In the genomic region with DNA sequence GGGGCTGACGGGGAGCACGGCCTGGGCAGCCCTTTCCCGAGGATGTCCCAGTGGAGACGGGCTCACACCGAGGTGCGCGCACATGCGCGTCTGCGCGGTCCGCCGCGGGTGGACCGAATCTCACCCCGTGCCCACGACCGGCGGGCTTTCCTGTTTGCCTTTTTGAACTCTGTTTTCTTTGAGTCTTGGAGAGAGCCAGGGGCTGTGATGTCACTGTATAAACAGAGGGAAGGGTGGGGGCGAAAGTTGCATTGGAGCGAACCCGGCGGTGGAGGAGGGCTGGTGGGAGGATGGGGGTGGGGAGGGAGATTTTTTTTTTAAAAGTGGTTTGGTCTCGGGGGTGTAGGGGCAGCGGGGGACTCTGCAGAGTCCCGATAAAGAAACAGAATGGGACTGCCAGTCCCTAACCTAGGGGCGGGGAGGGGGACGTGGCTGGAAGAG, we compare ENCODE assay signal across 8 cellular contexts.
DNase-seq lines count a peak whose midpoint lies in the region; ATAC-seq, FAIRE-seq and TF ChIP-seq lines count a peak whose summit lies in the region.

No MANE protein-coding gene starts in this region.

- no peak overlapping the region for H3K4ac ChIP-seq in neuronal stem cell (ENCODE audit: low read length)

- WGBS in gastroesophageal sphincter (ENCODE audit: low coverage in 1 of 2), 2 donors = 1 to 2% methylated on average over 22 to 23 of the region's 28 CpGs
- WGBS in neuronal stem cell (ENCODE audit: extremely low coverage in 2 of 2, insufficient read length in 2 of 2, insufficient replicate concordance in 1 of 2), 2 donors = no CpG with 5 or more reads among the region's 28 CpGs

- H3K4me3 ChIP-seq in gastroesophageal sphincter = peak overlapping the region; percentile 55 to 65
- peak overlapping the region in 1 of 2 donors; percentile 75 for H3K4me3 ChIP-seq in neuronal stem cell (ENCODE audit: low read length in 2 of 2)

- FAIRE-seq in RCC 7860 (lab: Jason Lieb, UNC) = no peak

- H2BK120ac ChIP-seq in neuronal stem cell (ENCODE audit: low read depth, low read length) = no peak overlapping the region

- H3K14ac ChIP-seq in neuronal stem cell (ENCODE audit: low read length) = no peak overlapping the region

- H3K9me3 ChIP-seq in gastroesophageal sphincter (no peaks in the 10 kb centered on the region), neuronal stem cell (replicated peaks in 1 of 2; ENCODE audit: control insufficient read depth in 2 of 2, insufficient read depth in 1 of 2, low read depth in 1 of 2, low read length in 2 of 2) (no peaks in the 10 kb centered on the region)

- H3K79me1 ChIP-seq in neuronal stem cell (ENCODE audit: low read depth, low read length) = no peaks in the 10 kb centered on the region

- no peak overlapping the region for H4K8ac ChIP-seq in neuronal stem cell (ENCODE audit: low read depth, low read length)

- peak overlapping the region; percentile 91 for H3K4me2 ChIP-seq in neuronal stem cell (ENCODE audit: insufficient read depth, low read length, poor library complexity, severe bottlenecking)

- H2BK12ac ChIP-seq in neuronal stem cell (ENCODE audit: low read length) = no peak overlapping the region

- H2BK15ac ChIP-seq in neuronal stem cell (ENCODE audit: low read length) = no peak overlapping the region

- ATAC-seq in gastroesophageal sphincter (peak; percentile 59), GM18868 (IDR thresholded peaks at IDR 0.05; ENCODE audit: unreplicated experiment) (no peak), GM18873 (IDR thresholded peaks at IDR 0.05; ENCODE audit: low FRiP score, unreplicated experiment) (no peak)

- H3K27ac ChIP-seq in gastroesophageal sphincter = peak overlapping the region; percentile 65 to 91 (median 86)
- H3K27ac ChIP-seq in neuronal stem cell (replicated peaks; ENCODE audit: low read length) = no peak overlapping the region

- TF ChIP-seq POLR2A in gastroesophageal sphincter (IDR thresholded peaks at IDR 0.05) = no peak

- no peak for TF ChIP-seq CTCF in gastroesophageal sphincter (IDR thresholded peaks at IDR 0.05)

- no peak overlapping the region for H2BK5ac ChIP-seq in neuronal stem cell (ENCODE audit: low read length)

- H3K9ac ChIP-seq in neuronal stem cell (ENCODE audit: low read depth, low read length, poor library complexity) = no peak overlapping the region

- peak overlapping the region; percentile 87 for H3K18ac ChIP-seq in neuronal stem cell (ENCODE audit: low read length)

- TF ChIP-seq EP300 in gastroesophageal sphincter (IDR thresholded peaks at IDR 0.05) = no peak

- peak overlapping the region; percentile 95 for H2AFZ ChIP-seq in neuronal stem cell (ENCODE audit: low read length)

- H3K36me3 ChIP-seq in gastroesophageal sphincter (no peaks in the 10 kb centered on the region), neuronal stem cell (replicated peaks in 1 of 2; ENCODE audit: control insufficient read depth in 2 of 2, insufficient read depth in 2 of 2, low read length in 2 of 2) (no peaks in the 10 kb centered on the region)

- H4K91ac ChIP-seq in neuronal stem cell (ENCODE audit: low read depth, low read length, poor library complexity) = no peak overlapping the region

- peak overlapping the region; percentile 17 for H3K23ac ChIP-seq in neuronal stem cell (ENCODE audit: low read depth, low read length, poor library complexity)

- peaks cover 2 to 41% (median 3%) of the 10 kb centered on the region in 3 donors for H3K4me1 ChIP-seq in gastroesophageal sphincter
- peaks cover 4 to 5% of the 10 kb centered on the region in 2 donors for H3K4me1 ChIP-seq in neuronal stem cell (ENCODE audit: control insufficient read depth in 2 of 2, insufficient read depth in 1 of 2, low read depth in 1 of 2, low read length in 2 of 2)

- H3K27me3 ChIP-seq in gastroesophageal sphincter = no peaks in the 10 kb centered on the region
- peaks cover 2 to 51% (median 20%) of the 10 kb centered on the region in 3 experiments for H3K27me3 ChIP-seq in neuronal stem cell (ENCODE audit: control insufficient read depth in 3 of 3, insufficient read depth in 3 of 3, low read depth in 1 of 3, low read length in 3 of 3)

- no peak overlapping the region for H2AK5ac ChIP-seq in neuronal stem cell (ENCODE audit: low read depth, low read length)

- DNase-seq in AG20443 (ENCODE audit: low spot score) (peak; percentile 70), RCC 7860 (ENCODE audit: low spot score) (peak; percentile 70), neuronal stem cell (ENCODE audit: low spot score) (no peak), COLO829 (ENCODE audit: low spot score) (no peak)
- no peak for DNase-seq in activated CD4-positive, alpha-beta T cell treated with anti-CD3 and anti-CD28 coated beads, Interleukin-2, amount 50 U/mL, for 4 hours

Comparison
In these comparisons a context has a peak if more than half of its experiments do, and no peak if none do; other contexts are left out.
1. DNase-seq: peak in AG20443 (single experiment) and RCC 7860 (single experiment); none in neuronal stem cell (single experiment), activated CD4-positive, alpha-beta T cell treated with anti-CD3 and anti-CD28 coated beads, Interleukin-2, amount 50 U/mL, for 4 hours (0 of 2) and COLO829 (single experiment).